In the genomic region with DNA sequence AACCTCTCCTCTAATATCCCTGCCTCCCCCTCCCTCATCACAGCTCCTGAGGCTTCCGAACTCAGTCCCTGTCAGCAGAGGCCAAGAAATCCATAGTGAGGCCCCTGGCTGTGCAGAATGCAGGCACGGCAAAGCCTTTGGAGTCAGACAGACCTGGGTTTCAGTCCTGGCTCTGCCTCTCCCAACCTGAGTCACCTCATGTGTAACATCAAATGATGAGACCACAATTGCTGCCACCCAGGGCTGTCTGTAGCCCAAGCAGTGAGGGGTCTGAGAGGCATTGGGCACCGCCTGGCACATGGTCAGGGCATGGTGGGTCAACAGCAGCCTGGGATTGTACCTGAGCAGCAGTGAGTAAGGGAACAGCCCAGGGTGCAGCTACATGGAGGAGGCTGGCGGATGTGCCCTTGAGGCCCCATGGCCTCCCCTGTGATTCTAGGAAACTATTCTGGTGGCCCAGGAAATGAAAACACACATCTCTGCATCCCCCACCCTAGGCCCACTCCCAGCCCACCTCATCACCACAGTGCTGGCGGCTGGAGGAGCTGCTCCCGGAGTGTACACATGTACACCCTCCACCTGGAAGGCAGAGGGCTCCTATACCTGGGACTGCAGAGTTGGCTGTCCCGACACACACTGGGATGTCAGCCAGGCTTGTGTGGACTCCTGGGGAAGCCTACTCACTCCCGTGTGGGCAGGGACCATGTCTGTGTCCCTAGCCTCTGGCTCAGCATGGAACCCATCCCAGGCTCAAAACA, we compare ENCODE assay signal across 1 cellular context.
TF ChIP-seq lines count a peak whose summit lies in the region.

No MANE protein-coding gene starts in this region.

TF ChIP-seq in GM23338, 12 proteins besides CTCF, POLR2A, EP300 and RAD21 (continued from another document):
- TF ChIP-seq, protein P1, sequence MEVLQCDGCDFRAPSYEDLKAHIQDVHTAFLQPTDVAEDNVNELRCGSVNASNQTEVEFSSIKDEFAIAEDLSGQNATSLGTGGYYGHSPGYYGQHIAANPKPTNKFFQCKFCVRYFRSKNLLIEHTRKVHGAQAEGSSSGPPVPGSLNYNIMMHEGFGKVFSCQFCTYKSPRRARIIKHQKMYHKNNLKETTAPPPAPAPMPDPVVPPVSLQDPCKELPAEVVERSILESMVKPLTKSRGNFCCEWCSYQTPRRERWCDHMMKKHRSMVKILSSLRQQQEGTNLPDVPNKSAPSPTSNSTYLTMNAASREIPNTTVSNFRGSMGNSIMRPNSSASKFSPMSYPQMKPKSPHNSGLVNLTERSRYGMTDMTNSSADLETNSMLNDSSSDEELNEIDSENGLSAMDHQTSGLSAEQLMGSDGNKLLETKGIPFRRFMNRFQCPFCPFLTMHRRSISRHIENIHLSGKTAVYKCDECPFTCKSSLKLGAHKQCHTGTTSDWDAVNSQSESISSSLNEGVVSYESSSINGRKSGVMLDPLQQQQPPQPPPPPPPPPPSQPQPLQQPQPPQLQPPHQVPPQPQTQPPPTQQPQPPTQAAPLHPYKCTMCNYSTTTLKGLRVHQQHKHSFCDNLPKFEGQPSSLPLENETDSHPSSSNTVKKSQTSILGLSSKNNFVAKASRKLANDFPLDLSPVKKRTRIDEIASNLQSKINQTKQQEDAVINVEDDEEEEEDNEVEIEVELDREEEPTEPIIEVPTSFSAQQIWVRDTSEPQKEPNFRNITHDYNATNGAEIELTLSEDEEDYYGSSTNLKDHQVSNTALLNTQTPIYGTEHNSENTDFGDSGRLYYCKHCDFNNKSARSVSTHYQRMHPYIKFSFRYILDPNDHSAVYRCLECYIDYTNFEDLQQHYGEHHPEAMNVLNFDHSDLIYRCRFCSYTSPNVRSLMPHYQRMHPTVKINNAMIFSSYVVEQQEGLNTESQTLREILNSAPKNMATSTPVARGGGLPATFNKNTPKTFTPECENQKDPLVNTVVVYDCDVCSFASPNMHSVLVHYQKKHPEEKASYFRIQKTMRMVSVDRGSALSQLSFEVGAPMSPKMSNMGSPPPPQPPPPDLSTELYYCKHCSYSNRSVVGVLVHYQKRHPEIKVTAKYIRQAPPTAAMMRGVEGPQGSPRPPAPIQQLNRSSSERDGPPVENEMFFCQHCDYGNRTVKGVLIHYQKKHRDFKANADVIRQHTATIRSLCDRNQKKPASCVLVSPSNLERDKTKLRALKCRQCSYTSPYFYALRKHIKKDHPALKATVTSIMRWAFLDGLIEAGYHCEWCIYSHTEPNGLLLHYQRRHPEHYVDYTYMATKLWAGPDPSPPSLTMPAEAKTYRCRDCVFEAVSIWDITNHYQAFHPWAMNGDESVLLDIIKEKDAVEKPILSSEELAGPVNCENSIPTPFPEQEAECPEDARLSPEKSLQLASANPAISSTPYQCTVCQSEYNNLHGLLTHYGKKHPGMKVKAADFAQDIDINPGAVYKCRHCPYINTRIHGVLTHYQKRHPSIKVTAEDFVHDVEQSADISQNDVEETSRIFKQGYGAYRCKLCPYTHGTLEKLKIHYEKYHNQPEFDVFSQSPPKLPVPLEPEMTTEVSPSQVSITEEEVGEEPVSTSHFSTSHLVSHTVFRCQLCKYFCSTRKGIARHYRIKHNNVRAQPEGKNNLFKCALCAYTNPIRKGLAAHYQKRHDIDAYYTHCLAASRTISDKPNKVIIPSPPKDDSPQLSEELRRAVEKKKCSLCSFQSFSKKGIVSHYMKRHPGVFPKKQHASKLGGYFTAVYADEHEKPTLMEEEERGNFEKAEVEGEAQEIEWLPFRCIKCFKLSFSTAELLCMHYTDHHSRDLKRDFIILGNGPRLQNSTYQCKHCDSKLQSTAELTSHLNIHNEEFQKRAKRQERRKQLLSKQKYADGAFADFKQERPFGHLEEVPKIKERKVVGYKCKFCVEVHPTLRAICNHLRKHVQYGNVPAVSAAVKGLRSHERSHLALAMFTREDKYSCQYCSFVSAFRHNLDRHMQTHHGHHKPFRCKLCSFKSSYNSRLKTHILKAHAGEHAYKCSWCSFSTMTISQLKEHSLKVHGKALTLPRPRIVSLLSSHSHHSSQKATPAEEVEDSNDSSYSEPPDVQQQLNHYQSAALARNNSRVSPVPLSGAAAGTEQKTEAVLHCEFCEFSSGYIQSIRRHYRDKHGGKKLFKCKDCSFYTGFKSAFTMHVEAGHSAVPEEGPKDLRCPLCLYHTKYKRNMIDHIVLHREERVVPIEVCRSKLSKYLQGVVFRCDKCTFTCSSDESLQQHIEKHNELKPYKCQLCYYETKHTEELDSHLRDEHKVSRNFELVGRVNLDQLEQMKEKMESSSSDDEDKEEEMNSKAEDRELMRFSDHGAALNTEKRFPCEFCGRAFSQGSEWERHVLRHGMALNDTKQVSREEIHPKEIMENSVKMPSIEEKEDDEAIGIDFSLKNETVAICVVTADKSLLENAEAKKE (CRISPR knock-in tag; IDR thresholded peaks at IDR 0.05) = no peak
- TF ChIP-seq ZNF114 (CRISPR knock-in tag; IDR thresholded peaks at IDR 0.05) (no peak), JUNB (IDR thresholded peaks at IDR 0.05; ENCODE audit: unreplicated experiment) (no peak), NANOG (IDR thresholded peaks at IDR 0.05; ENCODE audit: borderline replicate concordance) (no peak)
